9 cellular contexts compared by ENCODE assay signal in genomic region chr12:56565510-56566101, GRCh38. TPM values are rescaled to one million over a fixed set of nuclear protein-coding genes. Genes with fewer than 3 reads are reported as not detected.
DNase-seq lines count a peak whose midpoint lies in the region; TF ChIP-seq lines count a peak whose summit lies in the region.
"Had no signal": no experiment of that assay in that cellular context is flagged by ENCODE, and none has a peak within 500 bp of the region (broad histone marks: within the 10 kb centered on the region; RNA-seq: fewer than 3 reads in every experiment).

No MANE protein-coding gene starts in this region.

- peak overlapping the region; percentile 49 to 77 for H3K27ac ChIP-seq in ovary

- no peaks in the 10 kb centered on the region for H3K9me3 ChIP-seq in ovary
- H3K9me3 ChIP-seq: Caco-2 had no signal

- no peaks in the 10 kb centered on the region for H3K27me3 ChIP-seq in ovary

- DNase-seq in NOMO-1 treated with DMSO at 0.1 percent for 48 hours (lab: John Stamatoyannopoulos, UW; ENCODE audit: unreplicated experiment) (peak; percentile 45), NOMO-1 treated with dmso at 0.1 percent for 144 hours (lab: John Stamatoyannopoulos, UW; ENCODE audit: unreplicated experiment) (no peak), KBM-7 (peak; percentile 64), germinal center (ENCODE audit: low spot score) (peak; percentile 20), ovary (peak; percentile 69 to 83 (median 77)), NCI-H2196 treated with DMSO at 0.1 percent for 48 hours (lab: John Stamatoyannopoulos, UW; ENCODE audit: unreplicated experiment) (no peak), activated gamma-delta T cell (lab: John Stamatoyannopoulos, UW) (no peak)
- peak; percentile 32 for DNase-seq in activated T-cell treated with anti-CD3 and anti-CD28 coated beads, Interleukin-2, amount 50 U/mL, for 1 hour

- no peak for TF ChIP-seq POLR2A in ovary (IDR thresholded peaks at IDR 0.05)

- H3K4me1 ChIP-seq in ovary (ENCODE audit: insufficient read depth), result peaks cover 1% of the 10 kb centered on the region
- H3K4me1 ChIP-seq: Caco-2 had no signal

- TF ChIP-seq CTCF in ovary (IDR thresholded peaks at IDR 0.05), result no peak

- WGBS in ovary, 3 donors, result 1 to 2% (median 1%) methylated on average over 6 of the region's 6 CpGs

- H3K36me3 ChIP-seq in ovary, result no peaks in the 10 kb centered on the region

- H3K4me3 ChIP-seq in ovary, result no peak overlapping the region

- intact Hi-C loops in ovary (cut with DNase I), result no loop called here

- TF ChIP-seq EP300 in ovary (IDR thresholded peaks at IDR 0.05), result peak; percentile 67

- in situ Hi-C loops in KBM-7 (cut with MboI; ENCODE audit: low pct_unique_long_range_greater_than_20kb, low sequenced_read_pairs), result no loop called here

RNA-seq across cellular contexts. Expression of gene RBMS2, which starts 44.0 kb away (rescaled TPM):
- 10 to 100 TPM; 15.0 to 44.4 (median 36.6) TPM for total RNA-seq in ovary
- 10 to 100 TPM; 14.4 to 56.9 TPM for polyA plus RNA-seq in ovary

Comparison
In these comparisons a context has a peak if more than half of its experiments do, and no peak if none do; other contexts are left out.
1. DNase-seq: peak in NOMO-1 treated with DMSO at 0.1 percent for 48 hours (single experiment), KBM-7 (single experiment), activated T-cell treated with anti-CD3 and anti-CD28 coated beads, Interleukin-2, amount 50 U/mL, for 1 hour (single experiment), germinal center (single experiment) and ovary (5 of 5); none in NOMO-1 treated with dmso at 0.1 percent for 144 hours (single experiment), NCI-H2196 treated with DMSO at 0.1 percent for 48 hours (single experiment) and activated gamma-delta T cell (single experiment).